In the genomic region with DNA sequence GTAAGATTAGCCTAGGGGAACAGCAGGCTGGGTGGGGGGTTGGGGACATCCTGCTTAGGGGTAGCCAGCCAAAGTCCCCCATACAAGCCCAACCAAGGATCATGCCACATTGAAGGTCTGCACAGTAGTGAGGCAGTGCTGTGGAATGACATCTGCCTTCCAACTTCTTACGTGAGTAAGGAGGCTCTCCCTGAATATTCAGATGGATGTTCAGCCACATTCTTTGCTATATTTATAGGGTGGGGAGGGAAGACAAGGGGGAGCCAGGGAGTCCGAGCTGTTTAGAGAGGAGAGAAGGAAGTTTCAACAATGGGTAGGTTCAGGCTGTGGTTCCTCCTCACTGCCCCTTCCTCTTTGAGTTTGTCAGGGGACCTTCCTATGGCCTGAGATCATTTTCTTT, we compare ENCODE assay signal across 8 cellular contexts. TPM values are rescaled to one million over a fixed set of nuclear protein-coding genes. Genes with fewer than 3 reads are reported as not detected.
A peak's percentile ranks its signal among the peaks of the same experiment; 100 is the strongest.
DNase-seq lines count a peak whose midpoint lies in the region; ATAC-seq and TF ChIP-seq lines count a peak whose summit lies in the region.

No MANE protein-coding gene starts in this region.

- no peaks in the 10 kb centered on the region for H3K27me3 ChIP-seq in HUES64 (ENCODE audit: insufficient read depth, low read length)

- H3K9ac ChIP-seq in HUES64 (ENCODE audit: low read depth, low read length) = no peak overlapping the region

- TF ChIP-seq CTCF in glutamatergic neuron (IDR thresholded peaks at IDR 0.05; ENCODE audit: partially characterized antibody, unreplicated experiment) = no peak

- WGBS in HUES64 = 82% methylated on average over 2 of the region's 2 CpGs

- H3K9me3 Mint-ChIP-seq in memory B cell = no peaks in the 10 kb centered on the region
- H3K9me3 Mint-ChIP-seq in glutamatergic neuron (ENCODE audit: unreplicated experiment) = no peaks in the 10 kb centered on the region

- no peak overlapping the region for H3K4me3 ChIP-seq in HUES64 (ENCODE audit: low read length)

- no peaks in the 10 kb centered on the region for H3K27me3 Mint-ChIP-seq in memory B cell
- no peaks in the 10 kb centered on the region for H3K27me3 Mint-ChIP-seq in glutamatergic neuron (ENCODE audit: unreplicated experiment)

- H3K27ac Mint-ChIP-seq in memory B cell (peak overlapping the region; percentile 96), glutamatergic neuron (ENCODE audit: unreplicated experiment) (no peak overlapping the region)

- peaks cover 10% of the 10 kb centered on the region for H3K36me3 Mint-ChIP-seq in memory B cell
- no peaks in the 10 kb centered on the region for H3K36me3 Mint-ChIP-seq in glutamatergic neuron (ENCODE audit: unreplicated experiment)

- DNase-seq in AG08395 (ENCODE audit: low spot score) (peak; percentile 58), astrocyte of the hippocampus (ENCODE audit: low read depth, low spot score) (peak; percentile 68), memory B cell (ENCODE audit: low spot score in 2 of 2) (no peak), glutamatergic neuron (no peak), NCI-H2196 treated with DMSO at 0.1 percent for 48 hours (lab: John Stamatoyannopoulos, UW; ENCODE audit: unreplicated experiment) (no peak), hippocampal formation (lab: John Stamatoyannopoulos, UW) (no peak)
- no peak for DNase-seq in activated effector memory CD4-positive, alpha-beta T cell treated with anti-CD3 and anti-CD28 coated beads, Interleukin-2, amount 50 U/mL, for 16 hours

- ATAC-seq in memory B cell (ENCODE audit: low read depth) = no peak

- H3K4me3 Mint-ChIP-seq in memory B cell = peak overlapping the region; percentile 77
- no peak overlapping the region for H3K4me3 Mint-ChIP-seq in glutamatergic neuron (ENCODE audit: unreplicated experiment)

- peak overlapping the region; percentile 35; the same call in 1 of the 2 replicates for H3K27ac ChIP-seq in HUES64 (ENCODE audit: low read depth, low read length)

- H3K4me1 ChIP-seq in HUES64 (ENCODE audit: insufficient read depth, low read length) = peaks cover 17% of the 10 kb centered on the region

- H3K9me3 ChIP-seq in HUES64 (ENCODE audit: insufficient read depth, low read depth, low read length) = no peaks in the 10 kb centered on the region

- H3K36me3 ChIP-seq in HUES64 (ENCODE audit: insufficient read depth, low read length) = no peaks in the 10 kb centered on the region

- H3K4me1 Mint-ChIP-seq in memory B cell (peaks cover 45% of the 10 kb centered on the region), glutamatergic neuron (ENCODE audit: low read depth, unreplicated experiment) (no peaks in the 10 kb centered on the region)

RNA-seq across cellular contexts. Expression of gene MSN, which starts 29.7 kb away (rescaled TPM):
- 136 TPM for polyA plus RNA-seq in HUES64 (2013, experiment 1 of 2)
- polyA plus RNA-seq in HUES64 (2013, experiment 2 of 2) = 164 TPM
- total RNA-seq in glutamatergic neuron (ENCODE audit: unreplicated experiment) = 72.3 TPM

Comparison
In these comparisons a context has a peak if more than half of its experiments do, and no peak if none do; other contexts are left out.
1. DNase-seq: peak in AG08395 (single experiment) and astrocyte of the hippocampus (single experiment); none in memory B cell (0 of 2), glutamatergic neuron (single experiment), activated effector memory CD4-positive, alpha-beta T cell treated with anti-CD3 and anti-CD28 coated beads, Interleukin-2, amount 50 U/mL, for 16 hours (single experiment), NCI-H2196 treated with DMSO at 0.1 percent for 48 hours (single experiment) and hippocampal formation (0 of 2).